In genomic region chr11:43315966-43316365, GRCh38 we compare ENCODE assay signal across 17 cellular contexts. TPM values are rescaled to one million over a fixed set of nuclear protein-coding genes. Genes with fewer than 3 reads are reported as not detected.
DNase-seq lines count a peak whose midpoint lies in the region; ATAC-seq, FAIRE-seq and TF ChIP-seq lines count a peak whose summit lies in the region.
"Had no signal": no experiment of that assay in that cellular context is flagged by ENCODE, and none has a peak within 500 bp of the region (broad histone marks: within the 10 kb centered on the region; RNA-seq: fewer than 3 reads in every experiment).

No MANE protein-coding gene starts in this region.

- no peaks in the 10 kb centered on the region for H3K27me3 ChIP-seq in BLaER1
- H3K27me3 ChIP-seq in CD8-positive, alpha-beta memory T cell (ENCODE audit: insufficient read depth, low read length, poor library complexity, severe bottlenecking): no peaks in the 10 kb centered on the region
- no peaks in the 10 kb centered on the region for H3K27me3 ChIP-seq in trophoblast cell (ENCODE audit: insufficient read depth, low read length)
- H3K27me3 ChIP-seq: gastroesophageal sphincter, testis had no signal

- FAIRE-seq in endometrium (lab: Jason Lieb, UNC): peak; percentile 23
- FAIRE-seq: K562 had no signal

- no peak overlapping the region for H3K14ac ChIP-seq in trophoblast cell (ENCODE audit: low read length)

- no CpG with 5 or more reads among the region's 2 CpGs for whole genome bisulfite sequencing in trophoblast cell (ENCODE audit: extremely low coverage, insufficient coverage, insufficient read length)

- H3K4ac ChIP-seq in trophoblast cell (ENCODE audit: low read depth, low read length): no peak overlapping the region

- no peak for ATAC-seq in activated CD8-positive, alpha-beta T cell treated with anti-CD3 and anti-CD28 coated beads for 36 hours
- no peak for ATAC-seq in HG03342 (IDR thresholded peaks at IDR 0.05; ENCODE audit: unreplicated experiment)
- no peak for ATAC-seq in GM21381 (IDR thresholded peaks at IDR 0.05; ENCODE audit: unreplicated experiment)
- ATAC-seq: esophagus mucosa, gastroesophageal sphincter, K562, left colon had no signal

- H2AK5ac ChIP-seq in trophoblast cell (ENCODE audit: low read length): no peak overlapping the region

- no peak overlapping the region for H3K18ac ChIP-seq in trophoblast cell (ENCODE audit: low read length)

- H4K20me1 ChIP-seq in BLaER1: peaks cover 92% of the 10 kb centered on the region

- H3K4me2 ChIP-seq in BLaER1: peak overlapping the region; percentile 12
- H3K4me2 ChIP-seq in trophoblast cell (ENCODE audit: low read length): no peak overlapping the region

- H3K27ac Mint-ChIP-seq in CD8-positive, alpha-beta memory T cell: peak overlapping the region in 6 of 8 donors; percentile 6 to 87 (median 34)
- peak overlapping the region; percentile 75 for H3K27ac Mint-ChIP-seq in activated CD8-positive, alpha-beta T cell treated with anti-CD3 and anti-CD28 coated beads for 36 hours

- H3K27me3 Mint-ChIP-seq in CD8-positive, alpha-beta memory T cell: peaks cover 0 to 2% of the 10 kb centered on the region in 2 donors
- no peaks in the 10 kb centered on the region for H3K27me3 Mint-ChIP-seq in activated CD8-positive, alpha-beta T cell treated with anti-CD3 and anti-CD28 coated beads for 36 hours

- H3K4me1 Mint-ChIP-seq in CD8-positive, alpha-beta memory T cell: peaks cover 49 to 70% (median 58%) of the 10 kb centered on the region in 3 donors
- peaks cover 48% of the 10 kb centered on the region for H3K4me1 Mint-ChIP-seq in activated CD8-positive, alpha-beta T cell treated with anti-CD3 and anti-CD28 coated beads for 36 hours (ENCODE audit: low read depth)

- TF ChIP-seq CTCF in activated CD8-positive, alpha-beta T cell treated with anti-CD3 and anti-CD28 coated beads for 36 hours (IDR thresholded peaks at IDR 0.05): no peak

- H3K36me3 ChIP-seq in BLaER1: peaks cover 36% of the 10 kb centered on the region
- no peaks in the 10 kb centered on the region for H3K36me3 ChIP-seq in CD8-positive, alpha-beta memory T cell (ENCODE audit: insufficient read depth, low read length)
- H3K36me3 ChIP-seq in trophoblast cell (ENCODE audit: control insufficient read depth in 1 of 2, insufficient read depth in 2 of 2, low read length in 2 of 2): peaks cover 11 to 15% of the 10 kb centered on the region in 2 experiments

- peaks cover 37% of the 10 kb centered on the region for H3K4me1 ChIP-seq in BLaER1
- H3K4me1 ChIP-seq in CD8-positive, alpha-beta memory T cell (ENCODE audit: insufficient read depth, low read length): peaks cover 40% of the 10 kb centered on the region
- peaks cover 3% of the 10 kb centered on the region in 2 experiments for H3K4me1 ChIP-seq in trophoblast cell (ENCODE audit: control insufficient read depth in 1 of 2, insufficient read depth in 2 of 2, low read length in 2 of 2)

- H3K23ac ChIP-seq in trophoblast cell (ENCODE audit: low read length): no peak overlapping the region

- H3K4me3 ChIP-seq in BLaER1: no peak overlapping the region
- no peak overlapping the region for H3K4me3 ChIP-seq in CD8-positive, alpha-beta memory T cell (ENCODE audit: low read length)
- no peak overlapping the region for H3K4me3 ChIP-seq in trophoblast cell (ENCODE audit: low read depth, low read length)
- H3K4me3 ChIP-seq: gastroesophageal sphincter, K562, testis had no signal

- H3K4me3 Mint-ChIP-seq in CD8-positive, alpha-beta memory T cell: peak overlapping the region in 2 of 7 donors; percentile 12 to 97
- no peak overlapping the region for H3K4me3 Mint-ChIP-seq in activated CD8-positive, alpha-beta T cell treated with anti-CD3 and anti-CD28 coated beads for 36 hours

- CTCF ChIA-PET in CD8-positive, alpha-beta memory T cell (lab: Charles Lee): no interaction called here
- CTCF ChIA-PET in activated CD8-positive, alpha-beta T cell treated with anti-CD3 and anti-CD28 coated beads for 36 hours (lab: Charles Lee): no interaction called here

- H3K27ac ChIP-seq in BLaER1 (no peak overlapping the region), trophoblast cell (ENCODE audit: low read depth, low read length) (no peak overlapping the region)
- no peak overlapping the region for H3K27ac ChIP-seq in CD8-positive, alpha-beta memory T cell (ENCODE audit: low read depth, low read length)
- H3K27ac ChIP-seq: gastroesophageal sphincter, testis had no signal

- H2BK5ac ChIP-seq in trophoblast cell (ENCODE audit: low read depth, low read length, poor library complexity): no peak overlapping the region

- no peak overlapping the region for H2BK12ac ChIP-seq in trophoblast cell (ENCODE audit: low read length)

- H3K79me1 ChIP-seq in trophoblast cell (ENCODE audit: low read length): peaks cover 4% of the 10 kb centered on the region

- no peak overlapping the region for H2BK120ac ChIP-seq in trophoblast cell (ENCODE audit: insufficient read depth, low read length, poor library complexity)

- H3K9me3 ChIP-seq in BLaER1 (no peaks in the 10 kb centered on the region), trophoblast cell (ENCODE audit: insufficient read depth, low read depth, low read length) (no peaks in the 10 kb centered on the region)
- no peaks in the 10 kb centered on the region for H3K9me3 ChIP-seq in CD8-positive, alpha-beta memory T cell (ENCODE audit: low read length)
- H3K9me3 ChIP-seq: gastroesophageal sphincter, testis had no signal

- H3K9me3 Mint-ChIP-seq in CD8-positive, alpha-beta memory T cell: no peaks in the 10 kb centered on the region
- H3K9me3 Mint-ChIP-seq in activated CD8-positive, alpha-beta T cell treated with anti-CD3 and anti-CD28 coated beads for 36 hours: no peaks in the 10 kb centered on the region

- H3K9ac ChIP-seq in BLaER1 (no peak overlapping the region), trophoblast cell (ENCODE audit: low read length) (no peak overlapping the region)

- no peak overlapping the region for H2AFZ ChIP-seq in trophoblast cell (ENCODE audit: insufficient read depth, low read length, poor library complexity)

- H4K12ac ChIP-seq in trophoblast cell (ENCODE audit: low read depth, low read length): no peak overlapping the region

- peaks cover 0 to 42% (median 0%) of the 10 kb centered on the region in 3 donors for H3K36me3 Mint-ChIP-seq in CD8-positive, alpha-beta memory T cell
- H3K36me3 Mint-ChIP-seq in activated CD8-positive, alpha-beta T cell treated with anti-CD3 and anti-CD28 coated beads for 36 hours (ENCODE audit: low read depth): peaks cover 18% of the 10 kb centered on the region

- H4K91ac ChIP-seq in trophoblast cell (ENCODE audit: low read depth, low read length): no peak overlapping the region

- intact Hi-C loops in activated CD8-positive, alpha-beta T cell treated with anti-CD3 and anti-CD28 coated beads for 36 hours (cut with micrococcal nuclease): loop anchor here (10.0 kb wide), 1 partner anchor 79 kb away; no protein-coding TSS in a partner anchor

- POLR2A ChIA-PET in CD8-positive, alpha-beta memory T cell (lab: Charles Lee): no interaction called here
- POLR2A ChIA-PET in activated CD8-positive, alpha-beta T cell treated with anti-CD3 and anti-CD28 coated beads for 36 hours (lab: Charles Lee): no interaction called here

- H4K8ac ChIP-seq in trophoblast cell (ENCODE audit: low read depth, low read length): no peak overlapping the region

- peaks cover 13% of the 10 kb centered on the region for H3K79me2 ChIP-seq in trophoblast cell (ENCODE audit: control insufficient read depth, insufficient read depth, low read length, poor library complexity)

- no peak for DNase-seq in CD8-positive, alpha-beta memory T cell
- no peak for DNase-seq in activated CD8-positive, alpha-beta T cell treated with anti-CD3 and anti-CD28 coated beads for 36 hours
- no peak for DNase-seq in trophoblast cell
- DNase-seq: COR-L47, left colon, midbrain, NCI-H1105, NCI-H524, Right ventricle myocardium superior, testis had no signal

RNA-seq across cellular contexts. Expression of gene API5, which starts 4.2 kb away (rescaled TPM):
- 100 to 1,000 TPM; 186 to 188 TPM for total RNA-seq in CD8-positive, alpha-beta memory T cell
- polyA plus RNA-seq in CD8-positive, alpha-beta memory T cell: 136 TPM
- 100 to 1,000 TPM; 156 to 169 TPM for total RNA-seq in activated CD8-positive, alpha-beta T cell treated with anti-CD3 and anti-CD28 coated beads for 36 hours
- 69.6 and 72.5 TPM in 2 replicates for polyA plus RNA-seq in trophoblast cell (2013)

RNA-seq across cellular contexts. Expression of gene TTC17, which starts 42.8 kb away (rescaled TPM):
- total RNA-seq in CD8-positive, alpha-beta memory T cell: 10 to 100 TPM; 33.2 to 39.4 TPM
- 61.8 TPM for polyA plus RNA-seq in CD8-positive, alpha-beta memory T cell
- total RNA-seq in activated CD8-positive, alpha-beta T cell treated with anti-CD3 and anti-CD28 coated beads for 36 hours: 10 to 100 TPM; 48.7 to 51.2 TPM
- polyA plus RNA-seq in trophoblast cell (2013): 40.2 and 44.1 TPM in 2 replicates
